10 cellular contexts compared by ENCODE assay signal in the genomic region with DNA sequence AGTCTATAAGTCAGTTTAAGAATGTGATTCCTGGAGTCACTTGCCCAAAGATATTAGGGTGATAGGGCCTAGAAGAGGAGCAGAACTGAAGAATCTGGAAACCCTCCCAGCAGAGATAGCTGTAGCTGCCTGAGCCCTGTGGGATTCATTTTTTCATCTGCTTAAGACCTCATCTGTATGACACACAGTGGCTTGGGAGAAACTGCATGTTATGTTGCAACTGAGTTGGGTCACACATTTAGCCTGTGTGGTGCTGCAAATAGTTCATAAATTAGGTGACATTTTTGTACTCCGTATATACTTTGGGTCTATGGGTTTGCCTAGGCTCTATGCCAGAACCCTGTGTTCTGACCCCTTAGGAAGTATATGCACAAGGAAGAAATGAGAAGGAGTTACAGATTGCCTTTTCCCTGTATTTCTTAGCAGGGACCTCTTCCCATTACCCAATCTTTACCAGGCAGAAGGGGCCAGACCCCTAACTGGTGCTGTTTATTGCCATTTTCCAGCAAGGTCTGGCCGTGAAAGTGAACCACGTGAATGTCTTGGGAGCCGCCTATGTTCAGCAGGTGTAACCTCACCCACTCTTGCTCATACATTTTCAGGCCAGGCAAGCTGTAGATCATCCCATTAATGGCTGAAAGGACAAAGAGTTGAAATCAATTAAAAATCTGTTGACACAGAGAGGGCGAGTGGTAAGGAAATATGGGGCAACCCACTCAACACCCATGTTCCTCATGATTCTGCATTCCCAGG. TPM values are rescaled to one million over a fixed set of nuclear protein-coding genes. Genes with fewer than 3 reads are reported as not detected.
A peak's percentile ranks its signal among the peaks of the same experiment; 100 is the strongest.
DNase-seq lines count a peak whose midpoint lies in the region; ATAC-seq and TF ChIP-seq lines count a peak whose summit lies in the region.
"Had no signal": no experiment of that assay in that cellular context is flagged by ENCODE, and none has a peak within 500 bp of the region (broad histone marks: within the 10 kb centered on the region; RNA-seq: fewer than 3 reads in every experiment).

No MANE protein-coding gene starts in this region.

- H3K4me3 ChIP-seq in esophagus squamous epithelium, result no peak overlapping the region

- no peak overlapping the region for H2AFZ ChIP-seq in H9 (ENCODE audit: low read length)

- intact Hi-C loops in esophagus squamous epithelium (cut with DNase I), result no loop called here

- no peaks in the 10 kb centered on the region for H3K79me1 ChIP-seq in H9 (ENCODE audit: insufficient read depth, low read depth, low read length, poor library complexity, severe bottlenecking)

- peak overlapping the region; percentile 72 for H3T11ph ChIP-seq in H9 (ENCODE audit: low read length)

- H3K79me2 ChIP-seq in H9 (ENCODE audit: insufficient read depth, low read length), result no peaks in the 10 kb centered on the region

- TF ChIP-seq CTCF in H9 (conservative IDR thresholded peaks at IDR 0.05) (no peak), esophagus squamous epithelium (IDR thresholded peaks at IDR 0.05) (no peak)

- H3K9me3 Mint-ChIP-seq in H9, result no peaks in the 10 kb centered on the region
- H3K9me3 Mint-ChIP-seq: activated naive CD8-positive, alpha-beta T cell treated with anti-CD3 and anti-CD28 coated beads, Interleukin-2, amount 10 ng/mL, durations not matched to agents 7 days and 5 days had no signal

- no peak overlapping the region for H3K4me3 Mint-ChIP-seq in H9

- H2BK12ac ChIP-seq in H9 (ENCODE audit: insufficient read length, low read depth, low read length), result peak overlapping the region; percentile 68

- H3K18ac ChIP-seq in H9 (ENCODE audit: insufficient read length, low read depth, low read length), result peak overlapping the region; percentile 63

- H3K36me3 ChIP-seq in esophagus squamous epithelium, result no peaks in the 10 kb centered on the region

- no peak overlapping the region for H4K8ac ChIP-seq in H9 (replicated peaks; ENCODE audit: insufficient read length, low read depth, low read length)

- no peak overlapping the region for H3K4ac ChIP-seq in H9 (ENCODE audit: low read depth, low read length)

- H4K20me1 ChIP-seq in H9 (ENCODE audit: control insufficient read depth, insufficient read depth, insufficient read length), result no peaks in the 10 kb centered on the region

- H4K5ac ChIP-seq in H9 (ENCODE audit: insufficient read length, low read depth, low read length), result no peak overlapping the region

- no peak overlapping the region for H2BK5ac ChIP-seq in H9 (ENCODE audit: insufficient read length, low read length)

- H3K27me3 Mint-ChIP-seq in H9 (ENCODE audit: low read depth), result no peaks in the 10 kb centered on the region
- H3K27me3 Mint-ChIP-seq: activated naive CD8-positive, alpha-beta T cell treated with anti-CD3 and anti-CD28 coated beads, Interleukin-2, amount 10 ng/mL, durations not matched to agents 7 days and 5 days had no signal

- no peak overlapping the region for H3K23ac ChIP-seq in H9 (ENCODE audit: insufficient read length, low read depth, low read length)

- H3K14ac ChIP-seq in H9 (ENCODE audit: insufficient read depth, low read length), result 0 out of 2 replicates have a peak overlapping the region, but pooled peaks have one; percentile 26

- H3K27me3 ChIP-seq in H9 (ENCODE audit: insufficient read depth, low read length), result no peaks in the 10 kb centered on the region
- no peaks in the 10 kb centered on the region for H3K27me3 ChIP-seq in esophagus squamous epithelium

- H3K36me3 Mint-ChIP-seq in H9 (ENCODE audit: insufficient read depth in 1 of 3, low read depth in 3 of 3), result no peaks in the 10 kb centered on the region

- no CpG with 5 or more reads among the region's 5 CpGs for WGBS in H9 (ENCODE audit: extremely low coverage, insufficient read length, low lambda C conversion rate)
- 62 to 75% methylated on average over 5 of the region's 5 CpGs for WGBS in esophagus squamous epithelium, 2 donors

- H4K91ac ChIP-seq in H9 (ENCODE audit: insufficient read length, low read depth, low read length), result no peak overlapping the region

- H3K27ac Mint-ChIP-seq in H9, result peak overlapping the region in 2 of 3 experiments; percentile 46 to 52; a peak in 4 of 7 replicates

- H3K56ac ChIP-seq in H9 (ENCODE audit: insufficient read length, low read depth, low read length), result no peak overlapping the region

- no peak for DNase-seq in H9
- peak; percentile 79 for DNase-seq in NCI-H748 (lab: John Stamatoyannopoulos, UW; ENCODE audit: unreplicated experiment)
- DNase-seq in esophagus squamous epithelium (lab: John Stamatoyannopoulos, UW), result no peak
- DNase-seq in renal cortical epithelial cell (ENCODE audit: low read depth), result peak; percentile 29
- DNase-seq in AG08396 (ENCODE audit: low spot score), result no peak
- DNase-seq in stimulated activated CD4-positive, alpha-beta T cell treated with anti-CD3 and anti-CD28 coated beads, Interleukin-4, amount 100 ng/mL, for 1 hour, result no peak
- DNase-seq: activated naive CD8-positive, alpha-beta T cell treated with anti-CD3 and anti-CD28 coated beads, Interleukin-2, amount 10 ng/mL, durations not matched to agents 7 days and 5 days; NCI-H345 had no signal

- no peak overlapping the region for H3K4me2 ChIP-seq in H9 (ENCODE audit: insufficient read depth, insufficient read length, low read length)

- no peak overlapping the region for H2AK5ac ChIP-seq in H9 (ENCODE audit: insufficient read length, low read length)

- no peak for ATAC-seq in HG03045 (IDR thresholded peaks at IDR 0.05; ENCODE audit: unreplicated experiment)
- ATAC-seq in GM18498 (IDR thresholded peaks at IDR 0.05; ENCODE audit: unreplicated experiment), result no peak

- H3K27ac ChIP-seq in H9 (ENCODE audit: insufficient read length, low read depth, low read length) (no peak overlapping the region), esophagus squamous epithelium (peak overlapping the region; percentile 46 to 88 (median 76))

- H3K23me2 ChIP-seq in H9 (ENCODE audit: insufficient read length, low read depth, low read length, poor library complexity, severe bottlenecking), result no peaks in the 10 kb centered on the region

- H2BK120ac ChIP-seq in H9 (ENCODE audit: low read depth, low read length, poor library complexity, severe bottlenecking), result no peak overlapping the region

- H3K4me1 ChIP-seq in H9 (ENCODE audit: insufficient read depth, low read length), result peaks cover 6% of the 10 kb centered on the region; the same call in 1 of the 2 replicates
- H3K4me1 ChIP-seq in esophagus squamous epithelium, result peaks cover 0 to 30% (median 5%) of the 10 kb centered on the region in 3 donors

- H3K4me1 Mint-ChIP-seq in H9, result peaks cover 27 to 42% of the 10 kb centered on the region in 2 experiments

- no peaks in the 10 kb centered on the region for H3K9me3 ChIP-seq in H9 (ENCODE audit: control insufficient read depth, low read depth, low read length)
- no peaks in the 10 kb centered on the region for H3K9me3 ChIP-seq in esophagus squamous epithelium

- H2BK20ac ChIP-seq in H9 (ENCODE audit: low read depth, low read length, poor library complexity, severe bottlenecking), result peak overlapping the region; percentile 78

- no peak overlapping the region for H2BK15ac ChIP-seq in H9 (ENCODE audit: low read depth, low read length)

- TF ChIP-seq POLR2A in esophagus squamous epithelium (IDR thresholded peaks at IDR 0.05), result no peak

- no peak overlapping the region for H3K9ac ChIP-seq in H9 (ENCODE audit: extremely low read depth, insufficient read length, low read length)

RNA-seq across cellular contexts. Expression of a gene that starts 41.9 kb away (rescaled TPM):
- total RNA-seq in H9 (2021) (12.4 and 12.8 TPM in 2 replicates), esophagus squamous epithelium (10 to 100 TPM in 2 of 4 donors, 1 to 10 TPM in 2; 7.0 to 21.4 (median 11.8) TPM), renal cortical epithelial cell (11.9 and 29.9 TPM in 2 replicates)

RNA-seq across cellular contexts. Expression of a gene that starts 58.6 kb away (rescaled TPM):
- total RNA-seq in H9 (2021), result 0.04 TPM in 2 replicates
- total RNA-seq in esophagus squamous epithelium, result under 1 TPM in 2 of 4 donors, not detected in 2; 0.13 to 0.41 TPM
- under 0.01 and 0.05 TPM in 2 replicates for total RNA-seq in renal cortical epithelial cell

Comparison
In these comparisons a context has a peak if more than half of its experiments do, and no peak if none do; other contexts are left out.
1. DNase-seq: peak in NCI-H748 (single experiment) and renal cortical epithelial cell (single experiment); none in H9 (single experiment), esophagus squamous epithelium (single experiment), AG08396 (single experiment) and stimulated activated CD4-positive, alpha-beta T cell treated with anti-CD3 and anti-CD28 coated beads, Interleukin-4, amount 100 ng/mL, for 1 hour (single experiment).